8 cellular contexts compared by ENCODE assay signal in genomic region chr7:100584677-100585510, GRCh38. TPM values are rescaled to one million over a fixed set of nuclear protein-coding genes. Genes with fewer than 3 reads are reported as not detected.
DNase-seq lines count a peak whose midpoint lies in the region; ATAC-seq and TF ChIP-seq lines count a peak whose summit lies in the region.

No MANE protein-coding gene starts in this region.

- H3K9ac ChIP-seq in KMS-11: peak overlapping the region; percentile 72; the same call in 1 of the 2 replicates

- peaks cover 25% of the 10 kb centered on the region for H3K36me3 Mint-ChIP-seq in Caco-2 (ENCODE audit: insufficient read depth, unreplicated experiment)
- H3K36me3 Mint-ChIP-seq in activated naive CD8-positive, alpha-beta T cell treated with anti-CD3 and anti-CD28 coated beads for 36 hours: no peaks in the 10 kb centered on the region

- H3K27me3 ChIP-seq in Caco-2 (replicated peaks; ENCODE audit: control insufficient read depth, insufficient read depth, low read length) (no peaks in the 10 kb centered on the region), KMS-11 (ENCODE audit: insufficient read depth, low read depth) (peaks cover 16% of the 10 kb centered on the region), left ventricle myocardium inferior (ENCODE audit: low read depth) (no peaks in the 10 kb centered on the region)

- H3K4me2 ChIP-seq in KMS-11: peak overlapping the region; percentile 80

- H3K4me1 ChIP-seq in Caco-2 (peaks cover 13% of the 10 kb centered on the region), KMS-11 (ENCODE audit: low read depth, poor library complexity, severe bottlenecking) (peaks cover 12% of the 10 kb centered on the region), left ventricle myocardium inferior (peaks cover 56% of the 10 kb centered on the region)

- H3K27me3 Mint-ChIP-seq in Caco-2 (ENCODE audit: insufficient read depth, unreplicated experiment): no peaks in the 10 kb centered on the region
- peaks cover 3% of the 10 kb centered on the region for H3K27me3 Mint-ChIP-seq in activated naive CD8-positive, alpha-beta T cell treated with anti-CD3 and anti-CD28 coated beads for 36 hours

- H3K27ac ChIP-seq in KMS-11 (no peak overlapping the region), left ventricle myocardium inferior (replicated peaks) (peak overlapping the region; percentile 98)

- ATAC-seq in HG03039 (IDR thresholded peaks at IDR 0.05; ENCODE audit: unreplicated experiment) (no peak), GM21447 (IDR thresholded peaks at IDR 0.05; ENCODE audit: unreplicated experiment) (no peak), GM18867 (IDR thresholded peaks at IDR 0.05; ENCODE audit: unreplicated experiment) (no peak)

- H3K36me3 ChIP-seq in Caco-2 (ENCODE audit: control insufficient read depth, insufficient read depth, low read length) (peaks cover 17% of the 10 kb centered on the region), KMS-11 (ENCODE audit: insufficient read depth) (no peaks in the 10 kb centered on the region), left ventricle myocardium inferior (peaks cover 25% of the 10 kb centered on the region)

- H3K9me3 ChIP-seq in Caco-2: no peaks in the 10 kb centered on the region
- no peaks in the 10 kb centered on the region for H3K9me3 ChIP-seq in left ventricle myocardium inferior (replicated peaks)

- peak overlapping the region; percentile 86 for H3K4me3 Mint-ChIP-seq in Caco-2 (ENCODE audit: unreplicated experiment)
- peak overlapping the region; percentile 91 for H3K4me3 Mint-ChIP-seq in activated naive CD8-positive, alpha-beta T cell treated with anti-CD3 and anti-CD28 coated beads for 36 hours

- DNase-seq in Caco-2: peak; percentile 85 to 93
- DNase-seq in activated naive CD8-positive, alpha-beta T cell treated with anti-CD3 and anti-CD28 coated beads for 36 hours: no peak
- DNase-seq in left ventricle myocardium inferior: peak; percentile 35
- peak; percentile 58 for DNase-seq in pulmonary artery endothelial cell (ENCODE audit: low read depth, low spot score)

- peaks cover 11% of the 10 kb centered on the region for H3K4me1 Mint-ChIP-seq in Caco-2 (ENCODE audit: low read depth, unreplicated experiment)
- peaks cover 21% of the 10 kb centered on the region for H3K4me1 Mint-ChIP-seq in activated naive CD8-positive, alpha-beta T cell treated with anti-CD3 and anti-CD28 coated beads for 36 hours

- TF ChIP-seq CTCF in Caco-2 (IDR thresholded peaks at IDR 0.05; ENCODE audit: insufficient read depth in 1 of 2, low read depth in 1 of 2, low read length in 1 of 2, severe bottlenecking in 1 of 2, unreplicated experiment in 1 of 2) (no peak), KMS-11 (conservative IDR thresholded peaks at IDR 0.05; ENCODE audit: low read depth, low read length) (no peak), left ventricle myocardium inferior (IDR thresholded peaks at IDR 0.05; ENCODE audit: borderline replicate concordance) (no peak)

- CTCF ChIA-PET in Caco-2 (lab: Charles Lee): interaction anchor here (0.6 to 3.5 kb wide), 18 partner anchors 9 to 305 kb away, joined by 3 to 18 read pairs (median 6); partner anchors contain the start of genes MOSPD3, NYAP1, POP7 and UFSP1

- TSS peak; percentile 55 for BruUV-seq in Caco-2 (replicated peaks; lab: Mats Ljungman, UMichigan)

- intact Hi-C loops in Caco-2 (cut with micrococcal nuclease; ENCODE audit: unreplicated experiment): no loop called here
- intact Hi-C loops in left ventricle myocardium inferior (cut with micrococcal nuclease): loop anchor here (10.0 kb wide), 1 partner anchor 110 kb away; the partner anchor contains the start of gene GIGYF1

- H3K9me3 Mint-ChIP-seq in Caco-2 (ENCODE audit: unreplicated experiment): no peaks in the 10 kb centered on the region
- no peaks in the 10 kb centered on the region for H3K9me3 Mint-ChIP-seq in activated naive CD8-positive, alpha-beta T cell treated with anti-CD3 and anti-CD28 coated beads for 36 hours

- POLR2A ChIA-PET in Caco-2 (lab: Charles Lee): interaction anchor here (0.5 to 3.6 kb wide), 19 partner anchors 14 to 347 kb away, joined by 3 to 60 read pairs (median 7); partner anchors contain the start of genes AGFG2, GIGYF1, MEPCE and MOSPD3

- peak overlapping the region; percentile 74 for H3K4me3 ChIP-seq in Caco-2 (ENCODE audit: low read depth, low read length)
- no peak overlapping the region for H3K4me3 ChIP-seq in KMS-11 (IDR thresholded peaks at IDR 0.05; ENCODE audit: insufficient read depth, low read depth, low read length)
- peak overlapping the region; percentile 100 for H3K4me3 ChIP-seq in left ventricle myocardium inferior

- H3K79me2 ChIP-seq in KMS-11 (ENCODE audit: insufficient read depth, low read depth): peaks cover 4% of the 10 kb centered on the region; the same call in 1 of the 2 replicates

- peak overlapping the region; percentile 93 for H3K27ac Mint-ChIP-seq in Caco-2 (ENCODE audit: unreplicated experiment)
- H3K27ac Mint-ChIP-seq in activated naive CD8-positive, alpha-beta T cell treated with anti-CD3 and anti-CD28 coated beads for 36 hours: peak overlapping the region; percentile 76

- no peaks in the 10 kb centered on the region for H4K20me1 ChIP-seq in KMS-11 (ENCODE audit: insufficient read depth)

- peak overlapping the region; percentile 41; the same call in 1 of the 2 replicates for H2AFZ ChIP-seq in KMS-11 (ENCODE audit: low read depth)

RNA-seq across cellular contexts. Expression of gene LRCH4, which starts 1.0 kb away (rescaled TPM):
- 69.5 and 71.4 TPM in 2 replicates for total RNA-seq in Caco-2 (2022)
- 10 to 100 TPM; 65.6 to 68.1 TPM for total RNA-seq in activated naive CD8-positive, alpha-beta T cell treated with anti-CD3 and anti-CD28 coated beads for 36 hours
- 26.6 TPM for total RNA-seq in left ventricle myocardium inferior
- total RNA-seq in pulmonary artery endothelial cell: 7.3 and 9.6 TPM in 2 replicates

RNA-seq across cellular contexts. Expression of gene FBXO24, which starts 1.2 kb away (rescaled TPM):
- total RNA-seq in Caco-2 (2022): 1.4 and 1.5 TPM in 2 replicates
- under 1 TPM; 0.54 to 0.80 TPM for total RNA-seq in activated naive CD8-positive, alpha-beta T cell treated with anti-CD3 and anti-CD28 coated beads for 36 hours
- 0.25 TPM for total RNA-seq in left ventricle myocardium inferior
- total RNA-seq in pulmonary artery endothelial cell: 0.07 and 0.74 TPM in 2 replicates

RNA-seq across cellular contexts. Expression of gene SAP25, which starts 11.2 kb away (rescaled TPM):
- total RNA-seq in Caco-2 (2022) (1.9 and 2.0 TPM in 2 replicates), left ventricle myocardium inferior (1.1 TPM), pulmonary artery endothelial cell (0.11 TPM in 1 of 2 replicates, not detected in the other)
- total RNA-seq in activated naive CD8-positive, alpha-beta T cell treated with anti-CD3 and anti-CD28 coated beads for 36 hours: 1 to 10 TPM; 4.4 to 6.0 TPM

RNA-seq across cellular contexts. Expression of gene PCOLCE, which starts 17.3 kb away (rescaled TPM):
- 10.4 and 12.9 TPM in 2 replicates for total RNA-seq in Caco-2 (2022)
- total RNA-seq in activated naive CD8-positive, alpha-beta T cell treated with anti-CD3 and anti-CD28 coated beads for 36 hours: 1 to 10 TPM; 4.0 TPM
- 40.8 TPM for total RNA-seq in left ventricle myocardium inferior
- total RNA-seq in pulmonary artery endothelial cell: 0.35 and 0.53 TPM in 2 replicates

RNA-seq across cellular contexts. Expression of gene MOSPD3, which starts 27.4 kb away (rescaled TPM):
- total RNA-seq in Caco-2 (2022) (24.6 and 24.7 TPM in 2 replicates), left ventricle myocardium inferior (10.2 TPM), pulmonary artery endothelial cell (4.3 and 4.6 TPM in 2 replicates)
- total RNA-seq in activated naive CD8-positive, alpha-beta T cell treated with anti-CD3 and anti-CD28 coated beads for 36 hours: 10 to 100 TPM in 1 of 2 experiments, 1 to 10 TPM in 1; 9.7 to 10.0 TPM
